Comparison of ENCODE assay signal across 28 cellular contexts in genomic region chr21:28982637-28983036, GRCh38. TPM values are rescaled to one million over a fixed set of nuclear protein-coding genes. Genes with fewer than 3 reads are reported as not detected.
DNase-seq lines count a peak whose midpoint lies in the region; ATAC-seq and TF ChIP-seq lines count a peak whose summit lies in the region.
"Had no signal": no experiment of that assay in that cellular context is flagged by ENCODE, and none has a peak within 500 bp of the region (broad histone marks: within the 10 kb centered on the region; RNA-seq: fewer than 3 reads in every experiment).

No MANE protein-coding gene starts in this region.

- CTCF ChIA-PET in activated CD8-positive, alpha-beta memory T cell treated with anti-CD3 and anti-CD28 coated beads, Interleukin-2, amount 10 ng/mL, durations not matched to agents 7 days and 5 days (lab: Charles Lee), result no interaction called here
- CTCF ChIA-PET in CD8-positive, alpha-beta T cell (lab: Charles Lee), result no interaction called here

- no peaks in the 10 kb centered on the region for H3K27me3 ChIP-seq in CD8-positive, alpha-beta T cell (ENCODE audit: insufficient read depth, low read length)
- H3K27me3 ChIP-seq: SJCRH30 had no signal

- H3K4me1 Mint-ChIP-seq in activated CD8-positive, alpha-beta memory T cell treated with anti-CD3 and anti-CD28 coated beads, Interleukin-2, amount 10 ng/mL, durations not matched to agents 7 days and 5 days, result peaks cover 6% of the 10 kb centered on the region
- peaks cover 21% of the 10 kb centered on the region for H3K4me1 Mint-ChIP-seq in CD8-positive, alpha-beta T cell (ENCODE audit: low read depth)
- H3K4me1 Mint-ChIP-seq in activated T-helper 17 cell treated with anti-CD3 and anti-CD28 coated beads, Interleukin-2, amount 50 U/mL, for 72 hours, result peaks cover 5% of the 10 kb centered on the region

- intact Hi-C loops in CD8-positive, alpha-beta T cell (cut with DNase I, micrococcal nuclease), result loop anchor here (5.0 kb wide), 2 partner anchors 35 to 80 kb away; no protein-coding TSS in a partner anchor

- POLR2A ChIA-PET in CD8-positive, alpha-beta T cell (lab: Charles Lee), result interaction anchor here (1.0 kb wide), 1 partner anchor 10 kb away, joined by 3 read pairs; the partner anchor contains the start of gene LTN1

- H3K4me3 Mint-ChIP-seq in activated CD8-positive, alpha-beta memory T cell treated with anti-CD3 and anti-CD28 coated beads, Interleukin-2, amount 10 ng/mL, durations not matched to agents 7 days and 5 days, result no peak overlapping the region
- no peak overlapping the region for H3K4me3 Mint-ChIP-seq in CD8-positive, alpha-beta T cell
- H3K4me3 Mint-ChIP-seq in activated T-helper 17 cell treated with anti-CD3 and anti-CD28 coated beads, Interleukin-2, amount 50 U/mL, for 72 hours, result no peak overlapping the region
- H3K4me3 Mint-ChIP-seq: CD4-positive, alpha-beta memory T cell; HFFc6; IgD-negative memory B cell had no signal

- in situ Hi-C loops in KBM-7 (cut with MboI; ENCODE audit: low pct_unique_long_range_greater_than_20kb, low sequenced_read_pairs), result no loop called here

- H3K9me3 ChIP-seq in CD8-positive, alpha-beta T cell (ENCODE audit: low read length), result no peaks in the 10 kb centered on the region
- H3K9me3 ChIP-seq: HAP-1, SJCRH30 had no signal

- ATAC-seq in activated CD8-positive, alpha-beta memory T cell treated with anti-CD3 and anti-CD28 coated beads, Interleukin-2, amount 10 ng/mL, durations not matched to agents 7 days and 5 days, result no peak
- no peak for ATAC-seq in CD8-positive, alpha-beta T cell
- no peak for ATAC-seq in activated T-helper 17 cell treated with anti-CD3 and anti-CD28 coated beads, Interleukin-2, amount 50 U/mL, for 72 hours (replicated peaks)
- ATAC-seq: GM12878, Right ventricle myocardium inferior, SK-N-SH treated with all-trans-retinoic acid at 6 μM for 48 hours had no signal

- H3K36me3 ChIP-seq in CD8-positive, alpha-beta T cell (ENCODE audit: insufficient read depth, low read length), result peaks cover 31% of the 10 kb centered on the region

- peaks cover 37% of the 10 kb centered on the region for H3K36me3 Mint-ChIP-seq in activated CD8-positive, alpha-beta memory T cell treated with anti-CD3 and anti-CD28 coated beads, Interleukin-2, amount 10 ng/mL, durations not matched to agents 7 days and 5 days
- peaks cover 78% of the 10 kb centered on the region for H3K36me3 Mint-ChIP-seq in CD8-positive, alpha-beta T cell
- peaks cover 96% of the 10 kb centered on the region for H3K36me3 Mint-ChIP-seq in activated T-helper 17 cell treated with anti-CD3 and anti-CD28 coated beads, Interleukin-2, amount 50 U/mL, for 72 hours (ENCODE audit: low read depth)

- H3K27ac ChIP-seq in CD8-positive, alpha-beta T cell (ENCODE audit: low read depth, low read length), result no peak overlapping the region
- H3K27ac ChIP-seq: PC-9, SJCRH30 had no signal

- H3K4me1 ChIP-seq in CD8-positive, alpha-beta T cell (ENCODE audit: insufficient read depth, low read length), result no peaks in the 10 kb centered on the region
- H3K4me1 ChIP-seq: Caco-2, SJCRH30 had no signal

- H3K27me3 Mint-ChIP-seq in activated CD8-positive, alpha-beta memory T cell treated with anti-CD3 and anti-CD28 coated beads, Interleukin-2, amount 10 ng/mL, durations not matched to agents 7 days and 5 days, result no peaks in the 10 kb centered on the region
- no peaks in the 10 kb centered on the region for H3K27me3 Mint-ChIP-seq in CD8-positive, alpha-beta T cell (ENCODE audit: low read depth)
- H3K27me3 Mint-ChIP-seq in activated T-helper 17 cell treated with anti-CD3 and anti-CD28 coated beads, Interleukin-2, amount 50 U/mL, for 72 hours, result no peaks in the 10 kb centered on the region
- H3K27me3 Mint-ChIP-seq: CD4-positive, alpha-beta memory T cell; IgD-negative memory B cell had no signal

- no peak for DNase-seq in activated CD8-positive, alpha-beta memory T cell treated with anti-CD3 and anti-CD28 coated beads, Interleukin-2, amount 10 ng/mL, durations not matched to agents 7 days and 5 days
- no peak for DNase-seq in activated CD8-positive, alpha-beta memory T cell treated with anti-CD3 and anti-CD28 coated beads, Interleukin-2, amount 50 U/mL, for 48 hours
- DNase-seq in CD8-positive, alpha-beta T cell, result no peak
- no peak for DNase-seq in KBM-7
- DNase-seq: AML-193; C1 segment of cervical spinal cord; Caco-2; CD4-positive, alpha-beta memory T cell; DMS79; EL; GDM1; GOT3; HFFc6; Karpas-422; NCI-H1092; NCI-H1417 treated with DMSO at 0.1 percent for 48 hours; NCI-H1694 treated with DMSO at 0.1 percent for 48 hours; NCI-H2081; NCI-H2227 treated with DMSO at 0.1 percent for 48 hours; NCI-H526 treated with DMSO at 0.1 percent for 48 hours; PC-9; SJCRH30 had no signal

- H3K9me3 Mint-ChIP-seq in activated CD8-positive, alpha-beta memory T cell treated with anti-CD3 and anti-CD28 coated beads, Interleukin-2, amount 10 ng/mL, durations not matched to agents 7 days and 5 days (ENCODE audit: low read depth), result no peaks in the 10 kb centered on the region
- no peaks in the 10 kb centered on the region for H3K9me3 Mint-ChIP-seq in CD8-positive, alpha-beta T cell
- H3K9me3 Mint-ChIP-seq in activated T-helper 17 cell treated with anti-CD3 and anti-CD28 coated beads, Interleukin-2, amount 50 U/mL, for 72 hours, result no peaks in the 10 kb centered on the region
- H3K9me3 Mint-ChIP-seq: CD4-positive, alpha-beta memory T cell; HFFc6; IgD-negative memory B cell had no signal

- peak overlapping the region; percentile 33 for H3K27ac Mint-ChIP-seq in activated CD8-positive, alpha-beta memory T cell treated with anti-CD3 and anti-CD28 coated beads, Interleukin-2, amount 10 ng/mL, durations not matched to agents 7 days and 5 days
- H3K27ac Mint-ChIP-seq in CD8-positive, alpha-beta T cell, result peak overlapping the region; percentile 37
- peak overlapping the region; percentile 45 for H3K27ac Mint-ChIP-seq in activated T-helper 17 cell treated with anti-CD3 and anti-CD28 coated beads, Interleukin-2, amount 50 U/mL, for 72 hours
- H3K27ac Mint-ChIP-seq: HFFc6 had no signal

- no peak for TF ChIP-seq CTCF in CD8-positive, alpha-beta T cell (IDR thresholded peaks at IDR 0.05)

- no peak overlapping the region for H3K4me3 ChIP-seq in CD8-positive, alpha-beta T cell (ENCODE audit: low read depth, low read length)
- H3K4me3 ChIP-seq: GM12878, HAP-1, PC-9, SJCRH30 had no signal

RNA-seq across cellular contexts. Expression of gene LTN1, which starts 10.0 kb away (rescaled TPM):
- total RNA-seq in activated CD8-positive, alpha-beta memory T cell treated with anti-CD3 and anti-CD28 coated beads, Interleukin-2, amount 10 ng/mL, durations not matched to agents 7 days and 5 days, result 10 to 100 TPM; 24.7 to 27.1 TPM
- 10 to 100 TPM; 26.3 to 28.5 TPM for total RNA-seq in CD8-positive, alpha-beta T cell
- total RNA-seq in activated T-helper 17 cell treated with anti-CD3 and anti-CD28 coated beads, Interleukin-2, amount 50 U/mL, for 72 hours, result 10 to 100 TPM; 33.0 to 42.3 TPM

RNA-seq across cellular contexts. Expression of gene RWDD2B, which starts 36.5 kb away (rescaled TPM):
- total RNA-seq in activated CD8-positive, alpha-beta memory T cell treated with anti-CD3 and anti-CD28 coated beads, Interleukin-2, amount 10 ng/mL, durations not matched to agents 7 days and 5 days, result 10 to 100 TPM in 1 of 2 experiments, 1 to 10 TPM in 1; 6.9 to 12.2 TPM
- 1 to 10 TPM in 1 of 2 experiments, under 1 TPM in 1; 0.97 to 1.2 TPM for total RNA-seq in CD8-positive, alpha-beta T cell
- 1 to 10 TPM; 4.9 to 9.7 TPM for total RNA-seq in activated T-helper 17 cell treated with anti-CD3 and anti-CD28 coated beads, Interleukin-2, amount 50 U/mL, for 72 hours

RNA-seq across cellular contexts. Expression of gene USP16, which starts 41.8 kb away (rescaled TPM):
- 10 to 100 TPM; 26.7 to 35.5 TPM for total RNA-seq in activated CD8-positive, alpha-beta memory T cell treated with anti-CD3 and anti-CD28 coated beads, Interleukin-2, amount 10 ng/mL, durations not matched to agents 7 days and 5 days
- total RNA-seq in CD8-positive, alpha-beta T cell, result 10 to 100 TPM; 84.8 to 91.2 TPM
- total RNA-seq in activated T-helper 17 cell treated with anti-CD3 and anti-CD28 coated beads, Interleukin-2, amount 50 U/mL, for 72 hours, result 10 to 100 TPM; 37.8 to 47.6 TPM
